Comparison of ENCODE assay signal across 8 cellular contexts in genomic region chrX:129930941-129931410, GRCh38. TPM values are rescaled to one million over a fixed set of nuclear protein-coding genes. Genes with fewer than 3 reads are reported as not detected.
DNase-seq lines count a peak whose midpoint lies in the region; ATAC-seq and TF ChIP-seq lines count a peak whose summit lies in the region.

No MANE protein-coding gene starts in this region.

- H3K9me3 ChIP-seq in esophagus muscularis mucosa (no peaks in the 10 kb centered on the region), prostate gland (no peaks in the 10 kb centered on the region), aorta (ENCODE audit: control insufficient read depth, low read length) (no peaks in the 10 kb centered on the region)

- POLR2A ChIA-PET in activated CD4-positive, alpha-beta T cell treated with anti-CD3 and anti-CD28 coated beads for 36 hours (lab: Charles Lee), result interaction anchor here (0.6 kb wide), 2 partner anchors 163 to 841 kb away, joined by 3 to 5 read pairs; no protein-coding TSS in a partner anchor

- no peak for ATAC-seq in activated CD4-positive, alpha-beta T cell treated with anti-CD3 and anti-CD28 coated beads for 36 hours
- ATAC-seq in aorta (ENCODE audit: low FRiP score), result no peak

- 30% methylated on average over 13 of the region's 13 CpGs for WGBS in esophagus muscularis mucosa
- WGBS in prostate gland, result 4% methylated on average over 12 of the region's 13 CpGs
- WGBS in aorta, 2 donors, result 4 to 20% methylated on average over 13 of the region's 13 CpGs

- H3K27ac Mint-ChIP-seq in activated CD4-positive, alpha-beta T cell treated with anti-CD3 and anti-CD28 coated beads for 36 hours, result peak overlapping the region; percentile 73

- H3K27me3 Mint-ChIP-seq in activated CD4-positive, alpha-beta T cell treated with anti-CD3 and anti-CD28 coated beads for 36 hours, result peaks cover 2% of the 10 kb centered on the region

- H3K36me3 ChIP-seq in esophagus muscularis mucosa (peaks cover 0 to 21% (median 9%) of the 10 kb centered on the region in 4 donors), prostate gland (no peaks in the 10 kb centered on the region), aorta (ENCODE audit: control insufficient read depth in 1 of 2, insufficient read depth in 2 of 2, low read length in 1 of 2) (no peaks in the 10 kb centered on the region)

- peaks cover 4% of the 10 kb centered on the region for H3K4me1 Mint-ChIP-seq in activated CD4-positive, alpha-beta T cell treated with anti-CD3 and anti-CD28 coated beads for 36 hours

- H3K4me3 ChIP-seq in esophagus muscularis mucosa (peak overlapping the region; percentile 62 to 71 (median 62)), prostate gland (peak overlapping the region; percentile 40 to 50), aorta (ENCODE audit: low read length in 2 of 2) (peak overlapping the region in 1 of 2 donors; percentile 4)

- TF ChIP-seq CTCF in esophagus muscularis mucosa (IDR thresholded peaks at IDR 0.05), result no peak
- TF ChIP-seq CTCF in prostate gland (IDR thresholded peaks at IDR 0.05), result no peak

- peaks cover 21% of the 10 kb centered on the region for H3K36me3 Mint-ChIP-seq in activated CD4-positive, alpha-beta T cell treated with anti-CD3 and anti-CD28 coated beads for 36 hours (ENCODE audit: low read depth)

- peak overlapping the region; percentile 62 for H3K4me3 Mint-ChIP-seq in activated CD4-positive, alpha-beta T cell treated with anti-CD3 and anti-CD28 coated beads for 36 hours

- H3K27me3 ChIP-seq in esophagus muscularis mucosa, result no peaks in the 10 kb centered on the region
- H3K27me3 ChIP-seq in prostate gland (replicated peaks; ENCODE audit: insufficient read depth), result no peaks in the 10 kb centered on the region
- H3K27me3 ChIP-seq in aorta (ENCODE audit: control insufficient read depth in 1 of 2, insufficient read depth in 2 of 2, low read length in 1 of 2), result no peaks in the 10 kb centered on the region

- H3K27ac ChIP-seq in esophagus muscularis mucosa (replicated peaks in 1 of 4), result peak overlapping the region; percentile 85 to 90 (median 86)
- peak overlapping the region; percentile 85 for H3K27ac ChIP-seq in prostate gland
- H3K27ac ChIP-seq in aorta (ENCODE audit: low read depth in 1 of 2, low read length in 2 of 2), result peak overlapping the region in 1 of 2 donors; percentile 94

- no peak for TF ChIP-seq EP300 in esophagus muscularis mucosa (IDR thresholded peaks at IDR 0.05)

- no peaks in the 10 kb centered on the region for H3K9me3 Mint-ChIP-seq in activated CD4-positive, alpha-beta T cell treated with anti-CD3 and anti-CD28 coated beads for 36 hours (ENCODE audit: low read depth)

- H3K4me1 ChIP-seq in esophagus muscularis mucosa, result peaks cover 0 to 14% (median 3%) of the 10 kb centered on the region in 4 donors
- no peaks in the 10 kb centered on the region for H3K4me1 ChIP-seq in prostate gland (replicated peaks)
- H3K4me1 ChIP-seq in aorta (ENCODE audit: control insufficient read depth in 1 of 2, insufficient read depth in 2 of 2, low read length in 2 of 2), result no peaks in the 10 kb centered on the region

- CTCF ChIA-PET in activated CD4-positive, alpha-beta T cell treated with anti-CD3 and anti-CD28 coated beads for 36 hours (lab: Charles Lee), result interaction anchor here (0.6 to 1.2 kb wide), 4 partner anchors 8 to 242 kb away, joined by 3 read pairs; no protein-coding TSS in a partner anchor

- DNase-seq in activated CD4-positive, alpha-beta T cell treated with anti-CD3 and anti-CD28 coated beads for 36 hours, result no peak
- DNase-seq in activated CD4-positive, alpha-beta T cell treated with anti-CD3 and anti-CD28 coated beads for 48 hours, result no peak
- DNase-seq in RPMI7951 (ENCODE audit: low read depth), result peak; percentile 7
- no peak for DNase-seq in esophagus muscularis mucosa (ENCODE audit: extremely low spot score)
- DNase-seq in prostate gland (ENCODE audit: low spot score), result no peak
- no peak for DNase-seq in aorta
- DNase-seq in DMS153 (lab: John Stamatoyannopoulos, UW), result no peak
- no peak for DNase-seq in KG1 (lab: John Stamatoyannopoulos, UW)

- no peak for TF ChIP-seq POLR2A in esophagus muscularis mucosa (IDR thresholded peaks at IDR 0.05; ENCODE audit: low read depth)
- no peak for TF ChIP-seq POLR2A in prostate gland (IDR thresholded peaks at IDR 0.05)

- intact Hi-C loops in activated CD4-positive, alpha-beta T cell treated with anti-CD3 and anti-CD28 coated beads for 36 hours (cut with DNase I, micrococcal nuclease), result loop anchor here in 1 of 2 experiments (1.0 to 5.0 kb wide), 2 partner anchors 25 to 241 kb away; partner anchors contain the start of genes RAB33A and UTP14A
- intact Hi-C loops in esophagus muscularis mucosa (cut with DNase I), result loop anchor here (5.0 kb wide), 1 partner anchor 51 kb away; the partner anchor contains the start of gene BCORL1
- intact Hi-C loops in prostate gland (cut with DNase I), result loop anchor here (5.0 kb wide), 1 partner anchor 51 kb away; the partner anchor contains the start of gene BCORL1
- intact Hi-C loops in aorta (cut with DNase I), result loop anchor here (2.0 to 5.0 kb wide), 2 partner anchors 51 to 130 kb away; partner anchors contain the start of gene BCORL1 (in 1 of the 2)

RNA-seq across cellular contexts. Expression of gene UTP14A, which starts 25.0 kb away (rescaled TPM):
- 10 to 100 TPM; 35.7 to 45.2 TPM for total RNA-seq in activated CD4-positive, alpha-beta T cell treated with anti-CD3 and anti-CD28 coated beads for 36 hours
- total RNA-seq in RPMI7951 (2014; rRNA removed; shearing (Covaris generic)), result 16.5 and 17.0 TPM in 2 replicates
- total RNA-seq in esophagus muscularis mucosa (10 to 100 TPM in 3 of 4 donors, 1 to 10 TPM in 1; 9.6 to 16.1 (median 13.5) TPM), prostate gland (10 to 100 TPM in 1 of 2 donors, 1 to 10 TPM in 1; 8.2 to 11.3 TPM), aorta (10 to 100 TPM; 12.6 to 13.6 TPM)
- 10 to 100 TPM in 1 of 2 donors, 1 to 10 TPM in 1; 8.1 to 12.1 TPM for polyA plus RNA-seq in aorta

RNA-seq across cellular contexts. Expression of gene BCORL1, which starts 51.5 kb away (rescaled TPM):
- 1 to 10 TPM; 8.3 to 8.5 TPM for total RNA-seq in activated CD4-positive, alpha-beta T cell treated with anti-CD3 and anti-CD28 coated beads for 36 hours
- total RNA-seq in RPMI7951 (2014; rRNA removed; shearing (Covaris generic)), result 0.49 and 0.96 TPM in 2 replicates
- total RNA-seq in esophagus muscularis mucosa, result 10 to 100 TPM in 2 of 4 donors, 1 to 10 TPM in 2; 3.8 to 13.8 (median 10.5) TPM
- total RNA-seq in prostate gland, result 10 to 100 TPM in 1 of 2 donors, 1 to 10 TPM in 1; 4.4 to 25.2 TPM
- total RNA-seq in aorta, result 10 to 100 TPM; 22.1 to 26.9 TPM
- polyA plus RNA-seq in aorta, result 1 to 10 TPM; 2.6 to 4.4 TPM
